Comparison of ENCODE assay signal across 8 cellular contexts in the genomic region with DNA sequence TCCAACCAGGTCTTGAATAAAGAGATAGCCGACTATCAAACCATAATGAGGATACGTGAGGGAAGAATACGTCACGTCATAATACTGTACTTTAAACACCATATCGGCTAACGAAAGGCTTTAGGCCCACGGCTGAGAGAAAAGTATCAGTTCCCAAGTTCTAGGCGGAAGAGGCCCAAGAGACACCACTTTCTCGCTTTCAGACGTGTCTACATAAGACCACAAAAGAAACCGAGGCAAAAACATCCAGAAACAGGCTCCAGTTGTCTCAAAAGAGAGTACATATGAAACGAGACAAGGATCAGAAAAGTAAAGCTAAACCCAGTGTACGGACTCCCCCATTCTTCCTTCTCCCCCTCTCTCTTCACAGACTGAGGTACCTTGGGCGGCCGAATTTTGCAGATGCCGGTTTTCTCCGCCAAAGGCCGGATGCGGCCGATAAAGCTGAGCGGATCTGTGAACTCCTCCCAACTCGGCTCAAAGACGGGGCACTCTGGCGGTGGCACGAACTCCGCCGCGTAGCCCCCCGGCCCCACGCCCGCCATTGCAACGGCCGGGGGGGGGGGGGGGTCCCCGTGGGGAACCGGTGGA. TPM values are rescaled to one million over a fixed set of nuclear protein-coding genes. Genes with fewer than 3 reads are reported as not detected.
DNase-seq lines count a peak whose midpoint lies in the region; ATAC-seq and TF ChIP-seq lines count a peak whose summit lies in the region.

No MANE protein-coding gene starts in this region.

- H3K4me3 Mint-ChIP-seq in activated T-cell treated with anti-CD3 and anti-CD28 coated beads, Interleukin-2, amount 50 U/mL, for 24 hours, result peak overlapping the region; percentile 88
- H3K4me3 Mint-ChIP-seq in type B pancreatic cell, result peak overlapping the region; percentile 97

- ATAC-seq in HG03196 (IDR thresholded peaks at IDR 0.05; ENCODE audit: unreplicated experiment), result peak; percentile 21

- H3K27ac ChIP-seq in esophagus muscularis mucosa (replicated peaks in 1 of 4) (peak overlapping the region; percentile 87 to 95 (median 94)), neural cell (ENCODE audit: low read length) (peak overlapping the region; percentile 96)

- H3K4me3 ChIP-seq in esophagus muscularis mucosa (peak overlapping the region; percentile 86 to 97 (median 90)), neural cell (ENCODE audit: low read length) (peak overlapping the region; percentile 75)

- peaks cover 55% of the 10 kb centered on the region for H3K79me2 ChIP-seq in neural cell (replicated peaks; ENCODE audit: insufficient read depth, low read length)

- peak overlapping the region; percentile 98 for H3K27ac Mint-ChIP-seq in activated T-cell treated with anti-CD3 and anti-CD28 coated beads, Interleukin-2, amount 50 U/mL, for 24 hours
- H3K27ac Mint-ChIP-seq in type B pancreatic cell, result peak overlapping the region; percentile 100

- TF ChIP-seq RAD21 in neural cell (conservative IDR thresholded peaks at IDR 0.05), result no peak

- H3K27me3 ChIP-seq in esophagus muscularis mucosa, result no peaks in the 10 kb centered on the region
- H3K27me3 ChIP-seq in neural cell (ENCODE audit: insufficient read depth, low read depth, low read length), result no peaks in the 10 kb centered on the region

- H3K9me3 Mint-ChIP-seq in activated T-cell treated with anti-CD3 and anti-CD28 coated beads, Interleukin-2, amount 50 U/mL, for 24 hours, result no peaks in the 10 kb centered on the region
- H3K9me3 Mint-ChIP-seq in type B pancreatic cell, result no peaks in the 10 kb centered on the region

- H3K9me3 ChIP-seq in esophagus muscularis mucosa, result no peaks in the 10 kb centered on the region
- H3K9me3 ChIP-seq in neural cell (ENCODE audit: low read length), result no peaks in the 10 kb centered on the region

- no peak for TF ChIP-seq CTCF in esophagus muscularis mucosa (IDR thresholded peaks at IDR 0.05)
- no peak for TF ChIP-seq CTCF in neural cell (IDR thresholded peaks at IDR 0.05; ENCODE audit: poor library complexity, severe bottlenecking)
- peak; percentile 24 for TF ChIP-seq CTCF in type B pancreatic cell (conservative IDR thresholded peaks at IDR 0.05)

- no peak for TF ChIP-seq POLR2A in esophagus muscularis mucosa (IDR thresholded peaks at IDR 0.05; ENCODE audit: low read depth)

- H4K20me1 ChIP-seq in neural cell (ENCODE audit: insufficient read depth), result no peaks in the 10 kb centered on the region

- peaks cover 33 to 44% (median 40%) of the 10 kb centered on the region in 4 donors for H3K4me1 ChIP-seq in esophagus muscularis mucosa

- intact Hi-C loops in esophagus muscularis mucosa (cut with DNase I), result no loop called here

- H3F3A ChIP-seq in neural cell (ENCODE audit: insufficient read depth, low read length, poor library complexity, severe bottlenecking), result no peaks in the 10 kb centered on the region

- H3K9ac ChIP-seq in neural cell (ENCODE audit: low read length), result peak overlapping the region; percentile 94

- under 1% methylated on average over 26 of the region's 35 CpGs for WGBS in esophagus muscularis mucosa

- H3K36me3 Mint-ChIP-seq in activated T-cell treated with anti-CD3 and anti-CD28 coated beads, Interleukin-2, amount 50 U/mL, for 24 hours (ENCODE audit: low read depth), result peaks cover 50% of the 10 kb centered on the region
- H3K36me3 Mint-ChIP-seq in type B pancreatic cell, result peaks cover 25% of the 10 kb centered on the region

- peak overlapping the region; percentile 88 for H3K4me2 ChIP-seq in neural cell (ENCODE audit: low read length)

- no peaks in the 10 kb centered on the region for H3K9me2 ChIP-seq in neural cell (ENCODE audit: insufficient read depth, low read length)

- H3K27me3 Mint-ChIP-seq in activated T-cell treated with anti-CD3 and anti-CD28 coated beads, Interleukin-2, amount 50 U/mL, for 24 hours, result no peaks in the 10 kb centered on the region
- peaks cover 5% of the 10 kb centered on the region for H3K27me3 Mint-ChIP-seq in type B pancreatic cell

- peak overlapping the region; percentile 90 for H2AFZ ChIP-seq in neural cell (ENCODE audit: low read depth, low read length)

- DNase-seq in activated T-cell treated with anti-CD3 and anti-CD28 coated beads, Interleukin-2, amount 50 U/mL, for 24 hours, result no peak
- DNase-seq in activated T-cell treated with anti-CD3 and anti-CD28 coated beads for 4 hours (no peak), esophagus muscularis mucosa (ENCODE audit: extremely low spot score) (no peak), type B pancreatic cell (ENCODE audit: extremely low spot score, unreplicated experiment) (no peak), hippocampal formation (lab: John Stamatoyannopoulos, UW) (no peak)
- peak; percentile 64 for DNase-seq in activated CD4-positive, alpha-beta T cell treated with anti-CD3 and anti-CD28 coated beads for 48 hours

- peaks cover 42% of the 10 kb centered on the region for H3K4me1 Mint-ChIP-seq in activated T-cell treated with anti-CD3 and anti-CD28 coated beads, Interleukin-2, amount 50 U/mL, for 24 hours (ENCODE audit: low read depth)
- no peaks in the 10 kb centered on the region for H3K4me1 Mint-ChIP-seq in type B pancreatic cell (ENCODE audit: unreplicated experiment)

- TF ChIP-seq EP300 in esophagus muscularis mucosa (IDR thresholded peaks at IDR 0.05), result no peak
- no peak for TF ChIP-seq EP300 in neural cell (conservative IDR thresholded peaks at IDR 0.05; ENCODE audit: poor library complexity, severe bottlenecking)

- H3K36me3 ChIP-seq in esophagus muscularis mucosa, result peaks cover 7 to 14% (median 12%) of the 10 kb centered on the region in 4 donors
- peaks cover 3% of the 10 kb centered on the region for H3K36me3 ChIP-seq in neural cell (ENCODE audit: insufficient read depth, low read length)

TF ChIP-seq in neural cell, 6 proteins besides CTCF, POLR2A, EP300 and RAD21:
- TF ChIP-seq MXI1 (conservative IDR thresholded peaks at IDR 0.05; ENCODE audit: poor library complexity, severe bottlenecking), result no peak
- TF ChIP-seq SMC3 (conservative IDR thresholded peaks at IDR 0.05; ENCODE audit: poor library complexity), result no peak
- no peak for TF ChIP-seq EZH2 (IDR thresholded peaks at IDR 0.05; ENCODE audit: borderline replicate concordance, insufficient read depth, low read length, poor library complexity, severe bottlenecking)
- no peak for TF ChIP-seq POLR2AphosphoS5 (IDR thresholded peaks at IDR 0.05)
- TF ChIP-seq TAF1 (IDR thresholded peaks at IDR 0.05; ENCODE audit: low read depth), result no peak
- TF ChIP-seq, protein P1, sequence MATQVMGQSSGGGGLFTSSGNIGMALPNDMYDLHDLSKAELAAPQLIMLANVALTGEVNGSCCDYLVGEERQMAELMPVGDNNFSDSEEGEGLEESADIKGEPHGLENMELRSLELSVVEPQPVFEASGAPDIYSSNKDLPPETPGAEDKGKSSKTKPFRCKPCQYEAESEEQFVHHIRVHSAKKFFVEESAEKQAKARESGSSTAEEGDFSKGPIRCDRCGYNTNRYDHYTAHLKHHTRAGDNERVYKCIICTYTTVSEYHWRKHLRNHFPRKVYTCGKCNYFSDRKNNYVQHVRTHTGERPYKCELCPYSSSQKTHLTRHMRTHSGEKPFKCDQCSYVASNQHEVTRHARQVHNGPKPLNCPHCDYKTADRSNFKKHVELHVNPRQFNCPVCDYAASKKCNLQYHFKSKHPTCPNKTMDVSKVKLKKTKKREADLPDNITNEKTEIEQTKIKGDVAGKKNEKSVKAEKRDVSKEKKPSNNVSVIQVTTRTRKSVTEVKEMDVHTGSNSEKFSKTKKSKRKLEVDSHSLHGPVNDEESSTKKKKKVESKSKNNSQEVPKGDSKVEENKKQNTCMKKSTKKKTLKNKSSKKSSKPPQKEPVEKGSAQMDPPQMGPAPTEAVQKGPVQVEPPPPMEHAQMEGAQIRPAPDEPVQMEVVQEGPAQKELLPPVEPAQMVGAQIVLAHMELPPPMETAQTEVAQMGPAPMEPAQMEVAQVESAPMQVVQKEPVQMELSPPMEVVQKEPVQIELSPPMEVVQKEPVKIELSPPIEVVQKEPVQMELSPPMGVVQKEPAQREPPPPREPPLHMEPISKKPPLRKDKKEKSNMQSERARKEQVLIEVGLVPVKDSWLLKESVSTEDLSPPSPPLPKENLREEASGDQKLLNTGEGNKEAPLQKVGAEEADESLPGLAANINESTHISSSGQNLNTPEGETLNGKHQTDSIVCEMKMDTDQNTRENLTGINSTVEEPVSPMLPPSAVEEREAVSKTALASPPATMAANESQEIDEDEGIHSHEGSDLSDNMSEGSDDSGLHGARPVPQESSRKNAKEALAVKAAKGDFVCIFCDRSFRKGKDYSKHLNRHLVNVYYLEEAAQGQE (IDR thresholded peaks at IDR 0.05; ENCODE audit: borderline replicate concordance), result no peak

RNA-seq across cellular contexts. Expression of a gene that starts 0.5 kb away (rescaled TPM):
- 10 to 100 TPM; 33.6 to 46.1 (median 39.1) TPM for total RNA-seq in esophagus muscularis mucosa
- polyA plus RNA-seq in neural cell, result 11.2 and 22.1 TPM in 2 replicates
- polyA minus RNA-seq in neural cell, result 121 and 133 TPM in 2 replicates
- total RNA-seq in type B pancreatic cell (ENCODE audit: low replicate concordance), result 76.7 and 156 TPM in 2 replicates

RNA-seq across cellular contexts. Expression of a gene that starts 12.8 kb away (rescaled TPM):
- total RNA-seq in esophagus muscularis mucosa (1 to 10 TPM; 3.8 to 7.1 (median 5.0) TPM), type B pancreatic cell (ENCODE audit: low replicate concordance) (17.8 and 24.1 TPM in 2 replicates)
- polyA plus RNA-seq in neural cell, result 30.6 and 42.9 TPM in 2 replicates
- polyA minus RNA-seq in neural cell, result 29.7 and 42.3 TPM in 2 replicates
